In the genomic region with DNA sequence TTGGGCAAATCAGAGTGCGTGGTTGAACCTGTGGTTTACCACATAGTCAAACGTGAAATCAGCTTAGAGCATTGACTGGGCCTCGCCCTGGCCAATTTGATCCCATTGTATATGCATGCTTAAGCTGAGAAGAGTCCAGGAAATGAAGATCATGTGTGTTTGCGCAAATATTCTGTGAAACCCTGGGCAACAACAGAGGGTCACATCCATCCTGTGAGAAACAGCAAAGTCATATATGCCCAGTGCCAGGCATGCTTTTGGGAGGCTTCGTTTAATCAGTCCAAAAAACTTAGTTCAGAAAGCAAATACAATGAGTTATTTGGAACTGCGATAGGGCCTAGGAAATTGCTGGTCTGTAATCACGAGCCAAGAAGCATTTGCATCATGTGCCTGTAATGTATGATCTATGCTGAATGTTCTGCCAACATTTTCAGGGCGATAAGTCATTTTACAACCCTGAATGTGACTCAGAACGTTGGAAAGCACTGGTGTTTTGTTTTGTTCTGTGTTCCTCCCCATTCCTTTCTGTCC, we compare ENCODE assay signal across 9 cellular contexts.
A peak's percentile ranks its signal among the peaks of the same experiment; 100 is the strongest.
DNase-seq lines count a peak whose midpoint lies in the region; ATAC-seq and TF ChIP-seq lines count a peak whose summit lies in the region.
"Had no signal": no experiment of that assay in that cellular context is flagged by ENCODE, and none has a peak within 500 bp of the region (broad histone marks: within the 10 kb centered on the region; RNA-seq: fewer than 3 reads in every experiment).

No MANE protein-coding gene starts in this region.

- H3K27ac ChIP-seq in brain microvascular endothelial cell (no peak overlapping the region), thoracic aorta (peak overlapping the region; percentile 74 to 80)

- intact Hi-C loops in posterior vena cava (cut with DNase I), result no loop called here

- no peak overlapping the region for H3K4me3 ChIP-seq in brain microvascular endothelial cell (ENCODE audit: low read depth, low read length)
- H3K4me3 ChIP-seq in thoracic aorta, result no peak overlapping the region

- ATAC-seq in thoracic aorta (ENCODE audit: insufficient number of reproducible peaks, low FRiP score, low read depth) (peak; percentile 100), HG02970 (IDR thresholded peaks at IDR 0.05; ENCODE audit: low FRiP score, unreplicated experiment) (no peak)
- ATAC-seq: activated T-cell treated with anti-CD3 and anti-CD28 coated beads, Interleukin-2, amount 50 U/mL, for 72 hours had no signal

- peak; percentile 36 for DNase-seq in HT1080 (ENCODE audit: low read depth)
- peak; percentile 76 for DNase-seq in brain microvascular endothelial cell
- DNase-seq in iris pigment epithelial cell (ENCODE audit: low read depth), result peak; percentile 96
- peak; percentile 18 for DNase-seq in thoracic aorta (ENCODE audit: low spot score)
- DNase-seq in NCI-H774 (lab: John Stamatoyannopoulos, UW), result no peak
- no peak for DNase-seq in NCI-H526 (lab: John Stamatoyannopoulos, UW)
- no peak for DNase-seq in posterior vena cava (ENCODE audit: low spot score)
- DNase-seq: activated T-cell treated with anti-CD3 and anti-CD28 coated beads, Interleukin-2, amount 50 U/mL, for 72 hours had no signal

- no peaks in the 10 kb centered on the region for H3K9me3 ChIP-seq in thoracic aorta

- in situ Hi-C loops in brain microvascular endothelial cell (cut with HindIII; ENCODE audit: low pct_ligation_motif_present, low sequenced_read_pairs), result no loop called here

- H3K4me1 ChIP-seq in thoracic aorta (ENCODE audit: control insufficient read depth in 1 of 2, low read depth in 2 of 2), result peaks cover 0 to 8% of the 10 kb centered on the region in 2 donors

- TF ChIP-seq CTCF in brain microvascular endothelial cell (IDR thresholded peaks at IDR 0.05; ENCODE audit: low read depth, low read length, missing control alignments), result no peak
- TF ChIP-seq CTCF in thoracic aorta (IDR thresholded peaks at IDR 0.05), result no peak

- H3K36me3 ChIP-seq in brain microvascular endothelial cell (replicated peaks) (no peaks in the 10 kb centered on the region), thoracic aorta (no peaks in the 10 kb centered on the region)

- H3K27me3 ChIP-seq in brain microvascular endothelial cell (replicated peaks) (no peaks in the 10 kb centered on the region), thoracic aorta (replicated peaks; ENCODE audit: insufficient read depth) (no peaks in the 10 kb centered on the region)

Comparison
In these comparisons a context has a peak if more than half of its experiments do, and no peak if none do; other contexts are left out.
1. DNase-seq: peak in HT1080 (single experiment), brain microvascular endothelial cell (single experiment), iris pigment epithelial cell (single experiment) and thoracic aorta (single experiment); none in NCI-H774 (single experiment), NCI-H526 (0 of 2) and posterior vena cava (single experiment).